ENCODE assay signal across 9 cellular contexts in genomic region chr12:104680070-104680469, GRCh38.
A peak's percentile ranks its signal among the peaks of the same experiment; 100 is the strongest.
DNase-seq lines count a peak whose midpoint lies in the region; ATAC-seq and TF ChIP-seq lines count a peak whose summit lies in the region.
"Had no signal": no experiment of that assay in that cellular context is flagged by ENCODE, and none has a peak within 500 bp of the region (broad histone marks: within the 10 kb centered on the region; RNA-seq: fewer than 3 reads in every experiment).

No MANE protein-coding gene starts in this region.

- no peak overlapping the region for H3K27ac ChIP-seq in Peyer's patch
- H3K27ac ChIP-seq: parathyroid adenoma had no signal

- no peaks in the 10 kb centered on the region for H3K36me3 ChIP-seq in Peyer's patch

- H3K4me1 ChIP-seq in Peyer's patch, result no peaks in the 10 kb centered on the region
- H3K4me1 ChIP-seq: parathyroid adenoma had no signal

- TF ChIP-seq POLR2A in Peyer's patch (IDR thresholded peaks at IDR 0.05), result no peak

- H3K4me3 ChIP-seq in Peyer's patch, result no peak overlapping the region
- no peak overlapping the region for H3K4me3 ChIP-seq in epithelial cell of esophagus (ENCODE audit: low read length)

- H3K9me3 ChIP-seq in Peyer's patch, result no peaks in the 10 kb centered on the region

- DNase-seq in NCI-H2029 (lab: John Stamatoyannopoulos, UW) (peak; percentile 25), NCI-H2029 treated with DMSO at 0.1 percent for 48 hours (lab: John Stamatoyannopoulos, UW) (no peak), Peyer's patch (no peak), epithelial cell of esophagus (ENCODE audit: low read depth) (peak; percentile 28), hypothalamus (lab: John Stamatoyannopoulos, UW) (no peak), HCEC 1CT (no peak)

- ATAC-seq in HG02759 (IDR thresholded peaks at IDR 0.05; ENCODE audit: unreplicated experiment) (peak; percentile 66), GM21381 (IDR thresholded peaks at IDR 0.05; ENCODE audit: unreplicated experiment) (no peak)

- TF ChIP-seq CTCF in Peyer's patch (IDR thresholded peaks at IDR 0.05), result peak in 4 of 6 experiments; percentile 13 to 35 (median 28)
- peak; percentile 47 for TF ChIP-seq CTCF in epithelial cell of esophagus (IDR thresholded peaks at IDR 0.05; ENCODE audit: insufficient read depth, low read depth, low read length, missing control alignments)

- H3K27me3 ChIP-seq in Peyer's patch, result no peaks in the 10 kb centered on the region

Comparison
In these comparisons a context has a peak if more than half of its experiments do, and no peak if none do; other contexts are left out.
1. DNase-seq: peak in NCI-H2029 (single experiment) and epithelial cell of esophagus (single experiment); none in NCI-H2029 treated with DMSO at 0.1 percent for 48 hours (single experiment), Peyer's patch (0 of 3), hypothalamus (0 of 51) and HCEC 1CT (single experiment).